ENCODE assay signal across 21 cellular contexts in genomic region chr13:45516757-45517156, GRCh38. TPM values are rescaled to one million over a fixed set of nuclear protein-coding genes. Genes with fewer than 3 reads are reported as not detected.
A peak's percentile ranks its signal among the peaks of the same experiment; 100 is the strongest.
DNase-seq lines count a peak whose midpoint lies in the region; FAIRE-seq and TF ChIP-seq lines count a peak whose summit lies in the region.
"Had no signal": no experiment of that assay in that cellular context is flagged by ENCODE, and none has a peak within 500 bp of the region (broad histone marks: within the 10 kb centered on the region; RNA-seq: fewer than 3 reads in every experiment).

No MANE protein-coding gene starts in this region.

- no peak overlapping the region for H3K4me3 Mint-ChIP-seq in activated T-cell treated with anti-CD3 and anti-CD28 coated beads, Interleukin-2, amount 50 U/mL, for 24 hours
- H3K4me3 Mint-ChIP-seq in CD4-positive, alpha-beta memory T cell, result no peak overlapping the region
- H3K4me3 Mint-ChIP-seq in T-helper 2 cell treated with Interferon-gamma antibody and Interleukin-4, amounts not matched to agents 5 μg/mL and 100 μg/mL, for 36 hours, result no peak overlapping the region
- H3K4me3 Mint-ChIP-seq: B cell; CD8-positive, alpha-beta T cell had no signal

- no peak overlapping the region for H3K4me3 ChIP-seq in CD4-positive, alpha-beta memory T cell (ENCODE audit: low read length in 2 of 2)
- H3K4me3 ChIP-seq in SK-N-MC (no peak overlapping the region), bronchial epithelial cell (ENCODE audit: low read depth, low read length) (no peak overlapping the region), adrenal gland (no peak overlapping the region)
- H3K4me3 ChIP-seq: HAP-1 had no signal

- H3K27me3 Mint-ChIP-seq in activated T-cell treated with anti-CD3 and anti-CD28 coated beads, Interleukin-2, amount 50 U/mL, for 24 hours, result no peaks in the 10 kb centered on the region
- H3K27me3 Mint-ChIP-seq in CD4-positive, alpha-beta memory T cell, result no peaks in the 10 kb centered on the region
- H3K27me3 Mint-ChIP-seq in T-helper 2 cell treated with Interferon-gamma antibody and Interleukin-4, amounts not matched to agents 5 μg/mL and 100 μg/mL, for 36 hours (ENCODE audit: low read depth), result no peaks in the 10 kb centered on the region
- H3K27me3 Mint-ChIP-seq: B cell had no signal

- H3K27ac Mint-ChIP-seq in activated T-cell treated with anti-CD3 and anti-CD28 coated beads, Interleukin-2, amount 50 U/mL, for 24 hours, result peak overlapping the region; percentile 60
- peak overlapping the region in 5 of 7 donors; percentile 15 to 65 (median 35) for H3K27ac Mint-ChIP-seq in CD4-positive, alpha-beta memory T cell
- H3K27ac Mint-ChIP-seq in T-helper 2 cell treated with Interferon-gamma antibody and Interleukin-4, amounts not matched to agents 5 μg/mL and 100 μg/mL, for 36 hours, result no peak overlapping the region
- H3K27ac Mint-ChIP-seq: B cell; CD8-positive, alpha-beta T cell had no signal

- intact Hi-C loops in CD4-positive, alpha-beta memory T cell (cut with micrococcal nuclease), result no loop called here
- intact Hi-C loops in adrenal gland (cut with DNase I), result no loop called here

- no peaks in the 10 kb centered on the region for H3K27me3 ChIP-seq in CD4-positive, alpha-beta memory T cell (ENCODE audit: insufficient read depth, low read length)
- no peaks in the 10 kb centered on the region for H3K27me3 ChIP-seq in bronchial epithelial cell (ENCODE audit: control insufficient read depth, insufficient read depth, low read length)
- no peaks in the 10 kb centered on the region for H3K27me3 ChIP-seq in adrenal gland

- H3K9ac ChIP-seq in SK-N-MC (ENCODE audit: insufficient read length), result no peak overlapping the region

- peaks cover 46% of the 10 kb centered on the region for H3K36me3 ChIP-seq in CD4-positive, alpha-beta memory T cell (ENCODE audit: insufficient read depth, low read length)
- peaks cover 77% of the 10 kb centered on the region for H3K36me3 ChIP-seq in SK-N-MC (ENCODE audit: insufficient read depth, low read length)
- H3K36me3 ChIP-seq in bronchial epithelial cell (ENCODE audit: control insufficient read depth, insufficient read depth, low read length), result peaks cover 16% of the 10 kb centered on the region
- H3K36me3 ChIP-seq in adrenal gland (replicated peaks in 1 of 2), result peaks cover 0 to 74% of the 10 kb centered on the region in 2 donors

- no peak for DNase-seq in activated T-cell treated with anti-CD3 and anti-CD28 coated beads, Interleukin-2, amount 50 U/mL, for 24 hours
- no peak for DNase-seq in activated T-cell treated with anti-CD3 and anti-CD28 coated beads, Interleukin-2, amount 50 U/mL, for 1 hour
- DNase-seq in CD4-positive, alpha-beta memory T cell, result no peak
- DNase-seq in SK-N-MC (ENCODE audit: low read depth, low spot score), result no peak
- peak; percentile 46 for DNase-seq in bronchial epithelial cell (ENCODE audit: low read depth)
- no peak for DNase-seq in A172 (ENCODE audit: low spot score)
- no peak for DNase-seq in adrenal gland
- DNase-seq in T-helper 2 cell treated with Interferon-gamma antibody and Interleukin-4, amounts not matched to agents 5 μg/mL and 100 μg/mL, for 36 hours (ENCODE audit: low spot score), result no peak
- DNase-seq: C1 segment of cervical spinal cord; CD8-positive, alpha-beta T cell; COR-L47; DMS153; DMS79 treated with DMSO at 0.1 percent for 48 hours; EL; GF-D8; GOT3 had no signal

- no peak overlapping the region for H3K27ac ChIP-seq in CD4-positive, alpha-beta memory T cell (ENCODE audit: low read depth, low read length)
- H3K27ac ChIP-seq in SK-N-MC, result peak overlapping the region; percentile 72
- H3K27ac ChIP-seq in adrenal gland, result no peak overlapping the region

- H3K9me3 ChIP-seq in CD4-positive, alpha-beta memory T cell (ENCODE audit: control insufficient read depth in 1 of 2, low read length in 2 of 2), result no peaks in the 10 kb centered on the region
- H3K9me3 ChIP-seq in SK-N-MC (ENCODE audit: low read depth, low read length) (peaks cover 6% of the 10 kb centered on the region; the same call in 1 of the 2 replicates), adrenal gland (replicated peaks in 1 of 3) (no peaks in the 10 kb centered on the region)
- H3K9me3 ChIP-seq: HAP-1 had no signal

- peaks cover 93% of the 10 kb centered on the region for H3K36me3 Mint-ChIP-seq in activated T-cell treated with anti-CD3 and anti-CD28 coated beads, Interleukin-2, amount 50 U/mL, for 24 hours (ENCODE audit: low read depth)
- peaks cover 55 to 72% of the 10 kb centered on the region in 2 donors for H3K36me3 Mint-ChIP-seq in CD4-positive, alpha-beta memory T cell
- H3K36me3 Mint-ChIP-seq in T-helper 2 cell treated with Interferon-gamma antibody and Interleukin-4, amounts not matched to agents 5 μg/mL and 100 μg/mL, for 36 hours (ENCODE audit: low read depth), result peaks cover 58% of the 10 kb centered on the region

- CTCF ChIA-PET in CD4-positive, alpha-beta memory T cell (lab: Charles Lee; ENCODE audit: partially characterized antibody), result interaction anchor here (0.7 kb wide), 1 partner anchor 18 kb away, joined by 3 read pairs; no protein-coding TSS in a partner anchor

- H3K4me1 Mint-ChIP-seq in activated T-cell treated with anti-CD3 and anti-CD28 coated beads, Interleukin-2, amount 50 U/mL, for 24 hours (ENCODE audit: low read depth), result peaks cover 45% of the 10 kb centered on the region
- peaks cover 5 to 8% (median 7%) of the 10 kb centered on the region in 4 donors for H3K4me1 Mint-ChIP-seq in CD4-positive, alpha-beta memory T cell
- H3K4me1 Mint-ChIP-seq in T-helper 2 cell treated with Interferon-gamma antibody and Interleukin-4, amounts not matched to agents 5 μg/mL and 100 μg/mL, for 36 hours (ENCODE audit: low read depth), result peaks cover 11% of the 10 kb centered on the region
- H3K4me1 Mint-ChIP-seq: B cell had no signal

- no peak for TF ChIP-seq CTCF in bronchial epithelial cell (IDR thresholded peaks at IDR 0.05; ENCODE audit: insufficient read depth, low read length, severe bottlenecking)
- TF ChIP-seq CTCF in adrenal gland (IDR thresholded peaks at IDR 0.05), result no peak

- POLR2A ChIA-PET in CD4-positive, alpha-beta memory T cell (lab: Charles Lee; ENCODE audit: partially characterized antibody), result no interaction called here

- 75 to 92% (median 89%) methylated on average over 2 of the region's 2 CpGs for WGBS in adrenal gland, 4 donors

- peaks cover 3% of the 10 kb centered on the region for H3K4me1 ChIP-seq in CD4-positive, alpha-beta memory T cell (ENCODE audit: insufficient read depth, low read length)
- H3K4me1 ChIP-seq in adrenal gland (replicated peaks in 1 of 2), result peaks cover 0 to 3% of the 10 kb centered on the region in 2 donors
- H3K4me1 ChIP-seq: HAP-1 had no signal

- TF ChIP-seq POLR2A in adrenal gland (IDR thresholded peaks at IDR 0.05), result no peak

- H3K9me3 Mint-ChIP-seq in activated T-cell treated with anti-CD3 and anti-CD28 coated beads, Interleukin-2, amount 50 U/mL, for 24 hours, result no peaks in the 10 kb centered on the region
- no peaks in the 10 kb centered on the region for H3K9me3 Mint-ChIP-seq in CD4-positive, alpha-beta memory T cell
- no peaks in the 10 kb centered on the region for H3K9me3 Mint-ChIP-seq in T-helper 2 cell treated with Interferon-gamma antibody and Interleukin-4, amounts not matched to agents 5 μg/mL and 100 μg/mL, for 36 hours
- H3K9me3 Mint-ChIP-seq: CD8-positive, alpha-beta T cell had no signal

- no peak for FAIRE-seq in bronchial epithelial cell (lab: Jason Lieb, UNC)
- FAIRE-seq: A204.1, D721Med, HTR-8/SVneo had no signal

RNA-seq across cellular contexts. Expression of gene COG3, which starts 52.0 kb away (rescaled TPM):
- total RNA-seq in CD4-positive, alpha-beta memory T cell, result 10 to 100 TPM; 51.1 to 59.8 TPM
- polyA plus RNA-seq in CD4-positive, alpha-beta memory T cell, result 10 to 100 TPM; 28.8 to 29.5 TPM
- total RNA-seq in bronchial epithelial cell (42.2 and 47.4 TPM in 2 replicates), adrenal gland (10 to 100 TPM; 22.3 to 56.7 (median 34.0) TPM)
- total RNA-seq in A172 (2014; rRNA removed; shearing (Covaris generic)), result 13.7 and 16.9 TPM in 2 replicates
- polyA plus RNA-seq in adrenal gland, result 10 to 100 TPM; 21.9 to 70.1 (median 32.7) TPM
